In the genomic region with DNA sequence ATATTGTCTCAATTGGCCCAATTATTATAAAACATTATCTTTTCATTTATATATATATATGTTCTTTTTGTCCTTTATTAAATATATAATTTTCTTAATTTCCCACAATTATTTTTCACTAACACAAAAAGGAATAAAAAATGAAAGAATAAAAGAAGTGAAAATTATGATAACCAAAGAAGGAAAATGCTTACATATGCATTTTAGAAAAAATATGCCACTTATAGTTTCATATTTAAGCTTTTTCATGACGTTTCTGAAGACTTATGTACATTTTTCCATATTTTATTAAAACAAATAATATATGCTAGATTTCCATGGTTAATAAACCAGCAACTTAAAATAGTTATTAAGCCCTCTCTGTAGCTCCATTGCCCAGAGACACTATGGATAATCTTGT, we compare ENCODE assay signal across 21 cellular contexts.
"Had no signal": no experiment of that assay in that cellular context is flagged by ENCODE, and none has a peak within 500 bp of the region (broad histone marks: within the 10 kb centered on the region; RNA-seq: fewer than 3 reads in every experiment).

No MANE protein-coding gene starts in this region.

- DNase-seq: left colon; left ventricle myocardium inferior; mucosa of descending colon; naive thymus-derived CD4-positive, alpha-beta T cell; ovary; spleen; stimulated activated CD4-positive, alpha-beta T cell treated with anti-CD3 and anti-CD28 coated beads, Interleukin-4, amount 100 ng/mL, for 24 hours; stimulated activated naive CD4-positive, alpha-beta T cell; tibial artery; trophoblast cell; upper lobe of right lung had no signal

- ATAC-seq: left colon; mucosa of descending colon; naive thymus-derived CD4-positive, alpha-beta T cell; natural killer cell treated with Interleukin-12 subunit alpha and Interleukin-12 subunit beta and Interleukin-15 and Interleukin-18, amount 100 ng/mL, for 72 hours; sciatic nerve; stimulated activated effector memory CD8-positive, alpha-beta T cell treated with anti-CD3 and anti-CD28 coated beads, Interleukin-12 subunit alpha, Interleukin-12 subunit beta, amount 100 ng/mL, for 72 hours; upper lobe of right lung had no signal

- H3K9me3 ChIP-seq: left ventricle myocardium inferior, mucosa of descending colon, right atrium auricular region, suprapubic skin, thoracic aorta, tibial artery, upper lobe of right lung had no signal

- H3K27me3 ChIP-seq: ovary, right atrium auricular region, spleen, suprapubic skin, tibial artery, upper lobe of right lung had no signal

- H3K36me3 ChIP-seq: left ventricle myocardium inferior, ovary, right atrium auricular region, spleen, suprapubic skin, thoracic aorta, tibial artery, upper lobe of right lung had no signal

- FAIRE-seq: keratinocyte, urothelium cell line had no signal

- H3K4me3 ChIP-seq: left ventricle myocardium inferior, lung, mucosa of descending colon, ovary, right atrium auricular region, skin epidermis, spleen, suprapubic skin, thoracic aorta, tibial artery, upper lobe of right lung had no signal

- H3K27ac ChIP-seq: left ventricle myocardium inferior, ovary, right atrium auricular region, skin epidermis, spleen, suprapubic skin, thoracic aorta, tibial artery, upper lobe of right lung had no signal

- H3K4me1 ChIP-seq: left ventricle myocardium inferior, right atrium auricular region, spleen, tibial artery, upper lobe of right lung had no signal
